In the genomic region with DNA sequence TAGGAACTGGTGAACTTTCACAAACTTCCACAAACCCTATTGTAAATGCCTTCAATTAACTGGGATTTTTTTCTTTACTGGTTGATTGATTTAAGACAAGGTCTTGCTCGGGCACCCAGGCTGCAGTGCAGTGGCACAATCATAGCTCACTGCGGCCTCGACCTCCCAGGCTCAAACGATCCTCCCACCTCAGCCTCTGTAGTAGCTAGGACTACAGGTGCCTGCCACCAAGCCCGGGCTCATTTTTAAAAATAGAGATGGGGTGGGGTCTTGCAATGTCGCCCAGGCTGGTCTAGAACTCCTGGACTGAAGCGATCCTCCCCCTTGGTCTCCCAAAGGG, we compare ENCODE assay signal across 8 cellular contexts. TPM values are rescaled to one million over a fixed set of nuclear protein-coding genes. Genes with fewer than 3 reads are reported as not detected.
DNase-seq lines count a peak whose midpoint lies in the region; ATAC-seq and TF ChIP-seq lines count a peak whose summit lies in the region.

No MANE protein-coding gene starts in this region.

- peak overlapping the region; percentile 79; the same call in 1 of the 2 replicates for H3K9ac ChIP-seq in iPS-20b (ENCODE audit: low read depth, low read length)

- WGBS in suprapubic skin = 41% methylated on average over 7 of the region's 7 CpGs

- no peak overlapping the region for H3K27ac Mint-ChIP-seq in activated CD4-positive, alpha-beta T cell treated with anti-CD3 and anti-CD28 coated beads, Interleukin-2, amount 10 ng/mL, durations not matched to agents 24 days and 14 days
- no peak overlapping the region for H3K27ac Mint-ChIP-seq in activated naive CD8-positive, alpha-beta T cell

- H3K4me1 Mint-ChIP-seq in activated CD4-positive, alpha-beta T cell treated with anti-CD3 and anti-CD28 coated beads, Interleukin-2, amount 10 ng/mL, durations not matched to agents 24 days and 14 days = peaks cover 9% of the 10 kb centered on the region
- peaks cover 11% of the 10 kb centered on the region for H3K4me1 Mint-ChIP-seq in activated naive CD8-positive, alpha-beta T cell (ENCODE audit: low read depth)

- no peaks in the 10 kb centered on the region for H3K36me3 Mint-ChIP-seq in activated CD4-positive, alpha-beta T cell treated with anti-CD3 and anti-CD28 coated beads, Interleukin-2, amount 10 ng/mL, durations not matched to agents 24 days and 14 days (ENCODE audit: low read depth)
- peaks cover 3% of the 10 kb centered on the region for H3K36me3 Mint-ChIP-seq in activated naive CD8-positive, alpha-beta T cell

- H3K27me3 ChIP-seq in iPS-20b (ENCODE audit: insufficient read depth, low read length) (peaks cover 9% of the 10 kb centered on the region), suprapubic skin (no peaks in the 10 kb centered on the region)

- H3K4me1 ChIP-seq in iPS-20b (ENCODE audit: insufficient read depth, low read length) = peaks cover 7% of the 10 kb centered on the region
- peaks cover 20% of the 10 kb centered on the region for H3K4me1 ChIP-seq in suprapubic skin

- DNase-seq in activated CD4-positive, alpha-beta T cell treated with anti-CD3 and anti-CD28 coated beads, Interleukin-2, amount 10 ng/mL, durations not matched to agents 24 days and 14 days = no peak
- DNase-seq in activated CD4-positive, alpha-beta T cell treated with anti-CD3 and anti-CD28 coated beads, Interleukin-2, amount 50 U/mL, for 48 hours = no peak
- DNase-seq in suprapubic skin (ENCODE audit: low spot score in 2 of 2) (no peak), iPS-NIHi7 (ENCODE audit: extremely low spot score) (no peak), NCI-H446 (lab: John Stamatoyannopoulos, UW) (no peak)

- peaks cover 26% of the 10 kb centered on the region for H3K27me3 Mint-ChIP-seq in activated CD4-positive, alpha-beta T cell treated with anti-CD3 and anti-CD28 coated beads, Interleukin-2, amount 10 ng/mL, durations not matched to agents 24 days and 14 days
- H3K27me3 Mint-ChIP-seq in activated naive CD8-positive, alpha-beta T cell = peaks cover 6% of the 10 kb centered on the region

- H3K4me3 Mint-ChIP-seq in activated CD4-positive, alpha-beta T cell treated with anti-CD3 and anti-CD28 coated beads, Interleukin-2, amount 10 ng/mL, durations not matched to agents 24 days and 14 days = peak overlapping the region; percentile 85
- peak overlapping the region; percentile 81 for H3K4me3 Mint-ChIP-seq in activated naive CD8-positive, alpha-beta T cell

- no peaks in the 10 kb centered on the region for H3K9me3 Mint-ChIP-seq in activated CD4-positive, alpha-beta T cell treated with anti-CD3 and anti-CD28 coated beads, Interleukin-2, amount 10 ng/mL, durations not matched to agents 24 days and 14 days
- H3K9me3 Mint-ChIP-seq in activated naive CD8-positive, alpha-beta T cell (ENCODE audit: low read depth) = no peaks in the 10 kb centered on the region

- no peak for TF ChIP-seq CTCF in suprapubic skin (IDR thresholded peaks at IDR 0.05)

- intact Hi-C loops in activated CD4-positive, alpha-beta T cell treated with anti-CD3 and anti-CD28 coated beads, Interleukin-2, amount 10 ng/mL, durations not matched to agents 24 days and 14 days (cut with micrococcal nuclease) = loop anchor here (5.0 kb wide), 2 partner anchors 36 to 91 kb away; a partner anchor contains a TSS

- TF ChIP-seq POLR2A in suprapubic skin (IDR thresholded peaks at IDR 0.05) = no peak

- H3K27ac ChIP-seq in iPS-20b (ENCODE audit: low read length) (no peak overlapping the region), suprapubic skin (peak overlapping the region; percentile 53)

- H3K9me3 ChIP-seq in iPS-20b (ENCODE audit: insufficient read depth, low read depth, low read length) = no peaks in the 10 kb centered on the region
- no peaks in the 10 kb centered on the region for H3K9me3 ChIP-seq in suprapubic skin

- peak overlapping the region; percentile 78 for H3K4me3 ChIP-seq in iPS-20b (ENCODE audit: low read length)
- H3K4me3 ChIP-seq in suprapubic skin = peak overlapping the region; percentile 40

- no peak for ATAC-seq in esophagus mucosa

- H3K36me3 ChIP-seq in iPS-20b (ENCODE audit: insufficient read depth, low read depth, low read length) = peaks cover 7% of the 10 kb centered on the region; the same call in 1 of the 2 replicates
- H3K36me3 ChIP-seq in suprapubic skin = peaks cover 3% of the 10 kb centered on the region

- TF ChIP-seq EP300 in suprapubic skin (IDR thresholded peaks at IDR 0.05) = no peak

RNA-seq across cellular contexts. Expression of a gene that starts 35.7 kb away (rescaled TPM):
- total RNA-seq in activated CD4-positive, alpha-beta T cell treated with anti-CD3 and anti-CD28 coated beads, Interleukin-2, amount 10 ng/mL, durations not matched to agents 24 days and 14 days = 77.4 and 82.8 TPM in 2 replicates
- 10 to 100 TPM in 1 of 4 donors, 1 to 10 TPM in 3; 4.5 to 19.7 (median 7.3) TPM for total RNA-seq in suprapubic skin
- 11.2 TPM for total RNA-seq in esophagus mucosa

RNA-seq across cellular contexts. Expression of a gene that starts 44.3 kb away (rescaled TPM):
- total RNA-seq in activated CD4-positive, alpha-beta T cell treated with anti-CD3 and anti-CD28 coated beads, Interleukin-2, amount 10 ng/mL, durations not matched to agents 24 days and 14 days = 87.1 and 96.5 TPM in 2 replicates
- total RNA-seq in suprapubic skin = 100 to 1,000 TPM; 467 to 627 (median 561) TPM
- 510 TPM for total RNA-seq in esophagus mucosa

RNA-seq across cellular contexts. Expression of a gene that starts 56.0 kb away (rescaled TPM):
- total RNA-seq in activated CD4-positive, alpha-beta T cell treated with anti-CD3 and anti-CD28 coated beads, Interleukin-2, amount 10 ng/mL, durations not matched to agents 24 days and 14 days = not detected in 2 replicates
- total RNA-seq in suprapubic skin (not detected), esophagus mucosa (not detected)
